8 cellular contexts compared by ENCODE assay signal in the genomic region with DNA sequence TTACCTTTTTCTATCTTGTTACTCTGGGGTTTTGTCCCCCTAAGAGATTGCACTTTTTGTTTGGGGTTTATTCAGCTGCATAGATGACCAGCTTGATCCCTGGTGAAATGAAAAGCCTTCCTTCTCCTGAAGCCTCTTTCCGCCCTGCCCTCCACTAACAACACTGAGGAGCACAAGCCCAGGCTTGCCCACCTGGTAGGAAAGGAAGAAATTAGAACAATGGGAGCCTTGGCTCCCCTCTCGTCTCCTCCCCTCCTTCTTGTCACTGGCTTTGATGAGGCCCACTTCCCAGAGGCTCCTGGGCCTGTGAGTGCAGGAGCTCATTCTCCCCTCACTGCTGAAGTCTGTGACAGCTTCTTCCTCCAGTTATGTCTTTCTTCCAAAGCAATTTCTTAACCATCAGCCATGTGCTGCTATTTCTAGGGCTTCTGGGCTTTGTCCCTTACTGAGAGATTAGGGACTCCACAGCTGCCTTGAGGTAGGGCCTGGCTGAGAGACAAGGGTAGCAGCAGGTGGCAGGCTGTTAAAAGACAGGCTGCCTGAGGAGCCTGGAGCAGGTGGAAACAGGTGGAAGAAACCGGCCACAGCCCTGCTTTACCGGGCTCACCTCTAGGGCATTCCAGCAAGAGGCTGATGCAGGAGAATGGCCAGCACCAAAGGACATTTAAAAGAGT. TPM values are rescaled to one million over a fixed set of nuclear protein-coding genes. Genes with fewer than 3 reads are reported as not detected.
DNase-seq lines count a peak whose midpoint lies in the region; ATAC-seq, FAIRE-seq and TF ChIP-seq lines count a peak whose summit lies in the region.

No MANE protein-coding gene starts in this region.

- no peaks in the 10 kb centered on the region for H3K27me3 ChIP-seq in GM23338 (ENCODE audit: insufficient read depth)
- no peaks in the 10 kb centered on the region for H3K27me3 ChIP-seq in pancreas

- 54 to 62% methylated on average over 4 of the region's 4 CpGs for WGBS in pancreas, 2 donors

- H3K4me1 Mint-ChIP-seq in GM23338 = peaks cover 69% of the 10 kb centered on the region

- no peaks in the 10 kb centered on the region for H3K9me2 ChIP-seq in GM23338 (ENCODE audit: insufficient read depth)

- H2AFZ ChIP-seq in GM23338 = no peak overlapping the region

- H3K9me3 ChIP-seq in pancreas = no peaks in the 10 kb centered on the region

- H3K27ac Mint-ChIP-seq in GM23338 = peak overlapping the region; percentile 95

- H3K4me2 ChIP-seq in GM23338 = peak overlapping the region; percentile 73

- no peaks in the 10 kb centered on the region for H3K9me3 Mint-ChIP-seq in GM23338

- DNase-seq in GM23338 (ENCODE audit: low spot score) = peak; percentile 86
- peak; percentile 78 for DNase-seq in NCI-H2196 (lab: John Stamatoyannopoulos, UW; ENCODE audit: unreplicated experiment)
- DNase-seq in coronary artery (ENCODE audit: low spot score) = no peak
- peak in 5 of 6 donors; percentile 38 to 69 (median 58) for DNase-seq in pancreas
- no peak for DNase-seq in GM12891 (ENCODE audit: insufficient read length, low spot score)
- DNase-seq in NOMO-1 (lab: John Stamatoyannopoulos, UW; ENCODE audit: unreplicated experiment in 2 of 2) = no peak
- no peak for DNase-seq in EL

- no peak for TF ChIP-seq POLR2A in GM12891 (IDR thresholded peaks at IDR 0.05; ENCODE audit: low read depth, low read length)

- ATAC-seq in GM23338 = peak; percentile 86
- ATAC-seq in pancreas = peak; percentile 51 to 75 (median 70)
- ATAC-seq in GM21737 (IDR thresholded peaks at IDR 0.05; ENCODE audit: unreplicated experiment) = no peak

- H3K4me1 ChIP-seq in GM23338 (ENCODE audit: insufficient read depth) (peaks cover 38% of the 10 kb centered on the region), pancreas (peaks cover 24 to 44% (median 28%) of the 10 kb centered on the region in 3 donors)

- no peaks in the 10 kb centered on the region for H3K79me2 ChIP-seq in GM23338 (replicated peaks; ENCODE audit: insufficient read depth)

- no peaks in the 10 kb centered on the region for H4K20me1 ChIP-seq in GM23338 (replicated peaks; ENCODE audit: insufficient read depth)

- intact Hi-C loops in pancreas (cut with DNase I) = loop anchor here in 1 of 3 donors (10.0 kb wide), 1 partner anchor 48 kb away; no protein-coding TSS in a partner anchor

- no peaks in the 10 kb centered on the region for H3K36me3 ChIP-seq in GM23338 (ENCODE audit: insufficient read depth)
- H3K36me3 ChIP-seq in pancreas = peaks cover 0 to 13% (median 0%) of the 10 kb centered on the region in 3 donors

- peak overlapping the region; percentile 41 for H3K4me3 Mint-ChIP-seq in GM23338

- H3K27ac ChIP-seq in GM23338 (ENCODE audit: low read depth) (peak overlapping the region; percentile 86), coronary artery (peak overlapping the region; percentile 24 to 81), pancreas (peak overlapping the region; percentile 25 to 72 (median 52))

- H3K27me3 Mint-ChIP-seq in GM23338 (ENCODE audit: insufficient read depth, low read depth, poor library complexity) = peaks cover 14% of the 10 kb centered on the region

- H3K4me3 ChIP-seq in GM23338 (peak overlapping the region; percentile 10), coronary artery (no peak overlapping the region), pancreas (no peak overlapping the region)

- no peak for FAIRE-seq in pancreas (lab: Jason Lieb, UNC)
- no peak for FAIRE-seq in GM12891 (lab: Jason Lieb, UNC)

- H3F3A ChIP-seq in GM23338 (replicated peaks; ENCODE audit: low read depth) = 0 out of 2 replicates have a peak, but pooled peaks cover 5% of the 10 kb centered on the region

- TF ChIP-seq CTCF in GM23338 (conservative IDR thresholded peaks at IDR 0.05; ENCODE audit: low read depth in 2 of 2) (peak; percentile 8 to 27; a peak in 1 of 4 replicates), coronary artery (IDR thresholded peaks at IDR 0.05) (no peak), pancreas (IDR thresholded peaks at IDR 0.05) (no peak)

- no peaks in the 10 kb centered on the region; the same call in 2 of the 3 replicates for H3K36me3 Mint-ChIP-seq in GM23338 (ENCODE audit: low read depth)

TF ChIP-seq in GM23338, 12 proteins besides CTCF, POLR2A, EP300 and RAD21:
- no peak for TF ChIP-seq ZNF331 (CRISPR knock-in tag; IDR thresholded peaks at IDR 0.05; ENCODE audit: low read depth)
- TF ChIP-seq, protein P1, sequence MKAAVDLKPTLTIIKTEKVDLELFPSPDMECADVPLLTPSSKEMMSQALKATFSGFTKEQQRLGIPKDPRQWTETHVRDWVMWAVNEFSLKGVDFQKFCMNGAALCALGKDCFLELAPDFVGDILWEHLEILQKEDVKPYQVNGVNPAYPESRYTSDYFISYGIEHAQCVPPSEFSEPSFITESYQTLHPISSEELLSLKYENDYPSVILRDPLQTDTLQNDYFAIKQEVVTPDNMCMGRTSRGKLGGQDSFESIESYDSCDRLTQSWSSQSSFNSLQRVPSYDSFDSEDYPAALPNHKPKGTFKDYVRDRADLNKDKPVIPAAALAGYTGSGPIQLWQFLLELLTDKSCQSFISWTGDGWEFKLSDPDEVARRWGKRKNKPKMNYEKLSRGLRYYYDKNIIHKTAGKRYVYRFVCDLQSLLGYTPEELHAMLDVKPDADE (IDR thresholded peaks at IDR 0.05) = no peak

TF ChIP-seq in GM12891, 5 proteins besides CTCF, POLR2A, EP300 and RAD21:
- TF ChIP-seq POU2F2 (IDR thresholded peaks at IDR 0.05; ENCODE audit: low read depth, low read length) (no peak), POLR2AphosphoS5 (IDR thresholded peaks at IDR 0.05; ENCODE audit: low read depth, low read length) (no peak), SPI1 (IDR thresholded peaks at IDR 0.05; ENCODE audit: low read depth, low read length) (no peak), PAX5 (IDR thresholded peaks at IDR 0.05; ENCODE audit: insufficient read depth, low read length, severe bottlenecking) (no peak), TAF1 (IDR thresholded peaks at IDR 0.05; ENCODE audit: low read depth, low read length) (no peak)

RNA-seq across cellular contexts. Expression of a gene that starts 53.7 kb away (rescaled TPM):
- 172 and 204 TPM in 2 replicates for total RNA-seq in GM23338 (2014; rRNA removed; shearing (Covaris generic))
- polyA plus RNA-seq in GM23338 (2016; fragmentation: Nextera tagmentation; extraction: Ambion mirVana) (343 and 389 TPM in 2 replicates), pancreas (100 to 1,000 TPM; 196 to 314 TPM)
- 100 to 1,000 TPM in 3 of 6 donors, 10 to 100 TPM in 3; 78.0 to 142 (median 113) TPM for total RNA-seq in pancreas
- polyA plus RNA-seq in GM12891 (2012; ENCODE audit: low read depth, missing spikeins) = 378 TPM

Comparison
In these comparisons a context has a peak if more than half of its experiments do, and no peak if none do; other contexts are left out.
1. DNase-seq: peak in GM23338 (single experiment), NCI-H2196 (single experiment) and pancreas (5 of 6); none in coronary artery (single experiment), GM12891 (single experiment), NOMO-1 (0 of 2) and EL (single experiment).
2. CTCF ChIP-seq: peak in GM23338 (2 of 2); none in coronary artery (single experiment) and pancreas (0 of 4).
3. Peak in every context shown above with its lines, with median percentiles within 50 percentile points of each other: H3K27ac ChIP-seq.